In genomic region chr2:207130958-207131521, GRCh38 we compare ENCODE assay signal across 2 cellular contexts.
TF ChIP-seq lines count a peak whose summit lies in the region.

No MANE protein-coding gene starts in this region.

TF ChIP-seq in A549, 52 proteins besides CTCF, POLR2A, EP300 and RAD21 (continued from another document):
- TF ChIP-seq CBX2 (IDR thresholded peaks at IDR 0.05; ENCODE audit: borderline replicate concordance, low read depth) (no peak), POLR2AphosphoS2 (conservative IDR thresholded peaks at IDR 0.05; ENCODE audit: low read length) (peak; percentile 74; the same call in 1 of the 2 replicates), CEBPB (IDR thresholded peaks at IDR 0.05) (no peak), CHD4 (IDR thresholded peaks at IDR 0.05; ENCODE audit: borderline replicate concordance) (no peak), NFE2L2 (conservative IDR thresholded peaks at IDR 0.05; ENCODE audit: low read length) (0 out of 2 replicates have a peak, but pooled peaks have one; percentile 21)

TF ChIP-seq in endothelial cell of umbilical vein, 7 proteins besides CTCF, POLR2A, EP300 and RAD21 (continued from another document):
- TF ChIP-seq EZH2 (IDR thresholded peaks at IDR 0.05; ENCODE audit: borderline replicate concordance, low read depth, low read length, severe bottlenecking): no peak
- TF ChIP-seq MYC (IDR thresholded peaks at IDR 0.05; ENCODE audit: low read depth, low read length): no peak
- no peak for TF ChIP-seq JUN (IDR thresholded peaks at IDR 0.05; ENCODE audit: borderline replicate concordance, insufficient read depth, insufficient read length, low read depth)
- no peak for TF ChIP-seq POLR2AphosphoS5 (IDR thresholded peaks at IDR 0.05; ENCODE audit: insufficient read depth, low read depth, low read length)
- no peak for TF ChIP-seq GATA2 (IDR thresholded peaks at IDR 0.05; ENCODE audit: insufficient read depth, insufficient read length, low read depth, low read length)
